ENCODE assay signal across 6 cellular contexts in the genomic region with DNA sequence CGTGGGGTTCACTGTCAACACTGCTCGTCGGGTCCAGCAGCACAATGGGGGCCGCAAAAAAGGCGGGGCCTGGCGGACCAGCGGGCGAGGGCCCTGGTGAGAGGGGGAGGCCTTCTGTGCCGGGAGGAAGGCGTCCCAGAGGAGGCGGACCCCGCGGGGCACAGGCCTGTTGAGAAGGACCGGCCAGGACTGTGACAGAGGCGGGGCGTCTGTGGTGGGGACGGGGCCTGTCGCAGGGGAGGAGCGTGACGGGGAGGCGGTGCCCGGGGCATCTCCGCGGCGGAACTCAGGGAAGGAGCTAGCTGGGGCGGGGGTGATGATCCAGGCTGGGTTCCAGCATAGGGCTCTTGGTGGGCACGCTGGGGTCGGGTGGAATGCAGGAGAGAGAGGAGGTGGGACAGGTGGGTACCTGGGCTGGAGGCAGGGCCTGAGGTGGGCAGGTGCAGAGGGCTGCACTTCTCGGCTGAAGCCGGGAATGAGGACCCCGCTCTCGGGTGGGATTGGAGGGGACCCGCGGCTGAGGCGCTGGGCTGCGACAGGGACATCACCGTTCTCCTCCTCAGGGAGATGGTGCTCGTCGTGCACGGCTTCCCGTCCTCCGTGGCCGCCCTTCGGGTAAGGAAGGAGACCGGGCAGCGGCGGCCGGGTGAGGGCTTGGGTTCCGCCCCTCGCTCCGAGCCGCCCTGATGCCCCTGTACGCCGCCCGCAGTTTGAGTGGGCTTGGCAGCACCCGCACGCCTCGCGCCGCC. TPM values are rescaled to one million over a fixed set of nuclear protein-coding genes. Genes with fewer than 3 reads are reported as not detected.
DNase-seq lines count a peak whose midpoint lies in the region; ATAC-seq and TF ChIP-seq lines count a peak whose summit lies in the region.
"Not testable (repeated sequence)": the region's sequence is repeated elsewhere in the genome, so short reads cannot be mapped to it uniquely, and the experiment has no call there.

No MANE protein-coding gene starts in this region.

- not testable (repeated sequence) for H4K20me1 ChIP-seq in DND-41 (ENCODE audit: insufficient read depth, low read length)

- not testable (repeated sequence) for H3K27me3 ChIP-seq in DND-41 (ENCODE audit: insufficient read depth, low read length, poor library complexity)

- H3K4me2 ChIP-seq in DND-41 (ENCODE audit: insufficient read depth, low read length): peak overlapping the region; percentile 64

- not testable (repeated sequence) for H3K36me3 ChIP-seq in DND-41 (ENCODE audit: insufficient read depth, low read length)

- not testable (repeated sequence) for H2AFZ ChIP-seq in DND-41 (ENCODE audit: low read depth, low read length)

- H3K9ac ChIP-seq in DND-41 (ENCODE audit: low read depth, low read length): 0 out of 2 replicates have a peak overlapping the region, but pooled peaks have one; percentile 36

- TF ChIP-seq CTCF in DND-41 (IDR thresholded peaks at IDR 0.05; ENCODE audit: borderline replicate concordance, extremely low read depth, low read length, poor library complexity, severe bottlenecking): not testable (repeated sequence)

- not testable (repeated sequence) for H3K4me1 ChIP-seq in DND-41 (ENCODE audit: insufficient read depth, low read length)

- ATAC-seq in DND-41 (ENCODE audit: insufficient read depth, low read depth) (peak; percentile 76), GM21529 (IDR thresholded peaks at IDR 0.05; ENCODE audit: unreplicated experiment) (peak; percentile 58), HG03378 (IDR thresholded peaks at IDR 0.05; ENCODE audit: unreplicated experiment) (peak; percentile 34), Right ventricle myocardium inferior (peak; percentile 83)

- peak overlapping the region in 1 of 2 experiments; percentile 57; a peak in 2 of 4 replicates for H3K4me3 ChIP-seq in DND-41 (ENCODE audit: low read depth in 1 of 2, low read length in 2 of 2)

- H3K79me2 ChIP-seq in DND-41 (ENCODE audit: insufficient read depth, low read length): not testable (repeated sequence)

- not testable (repeated sequence) for H3K9me3 ChIP-seq in DND-41 (ENCODE audit: insufficient read depth, low read length, severe bottlenecking)

- intact Hi-C loops in Right ventricle myocardium inferior (cut with DNase I); posterior vena cava (cut with DNase I): not testable (repeated sequence)

- not testable (repeated sequence) for H3K27ac ChIP-seq in DND-41 (ENCODE audit: low read length)

- DNase-seq in DND-41: not testable (repeated sequence)
- peak; percentile 69 for DNase-seq in activated CD8-positive, alpha-beta memory T cell treated with anti-CD3 and anti-CD28 coated beads for 24 hours
- DNase-seq in Right ventricle myocardium inferior (ENCODE audit: missing footprints) (peak; percentile 35), posterior vena cava (ENCODE audit: low spot score) (peak; percentile 81)

RNA-seq across cellular contexts. Expression of a gene that starts 0.7 kb away (rescaled TPM):
- total RNA-seq in Right ventricle myocardium inferior: 7.4 TPM
- 10 to 100 TPM; 19.8 to 21.5 TPM for total RNA-seq in posterior vena cava

RNA-seq across cellular contexts. Expression of a gene that starts 0.9 kb away (rescaled TPM):
- 49.7 TPM for total RNA-seq in Right ventricle myocardium inferior
- total RNA-seq in posterior vena cava: 10 to 100 TPM; 58.8 to 60.0 TPM

RNA-seq across cellular contexts. Expression of a gene that starts 4.7 kb away (rescaled TPM):
- total RNA-seq in Right ventricle myocardium inferior (10.3 TPM), posterior vena cava (10 to 100 TPM; 10.0 to 12.9 TPM)

RNA-seq across cellular contexts. Expression of a gene that starts 10.9 kb away (rescaled TPM):
- total RNA-seq in Right ventricle myocardium inferior: 15.8 TPM
- 10 to 100 TPM; 38.1 to 49.8 TPM for total RNA-seq in posterior vena cava

RNA-seq across cellular contexts. Expression of a gene that starts 53.9 kb away (rescaled TPM):
- total RNA-seq in Right ventricle myocardium inferior: 4.5 TPM
- 10 to 100 TPM in 1 of 2 donors, 1 to 10 TPM in 1; 5.7 to 21.2 TPM for total RNA-seq in posterior vena cava
